ENCODE assay signal across 9 cellular contexts in the genomic region with DNA sequence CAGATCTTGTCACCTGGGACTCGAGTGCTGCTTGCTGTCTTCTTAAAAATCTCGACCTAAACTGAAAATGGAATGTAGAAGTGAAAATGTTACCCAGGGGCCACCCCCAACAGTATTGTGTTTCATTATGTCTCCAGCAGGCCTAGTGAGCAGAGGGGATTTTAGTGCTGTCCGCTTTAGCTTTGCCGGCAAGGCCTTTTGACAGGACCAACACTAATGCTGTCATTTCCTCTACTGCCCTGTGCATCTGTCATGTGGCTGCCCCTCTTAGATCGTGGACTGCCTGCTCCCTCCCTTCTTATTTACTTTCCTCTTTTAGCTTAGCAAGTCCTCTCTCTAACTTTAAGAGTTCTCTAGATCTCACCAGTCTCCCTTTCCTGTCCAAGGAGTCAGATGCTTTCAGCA.
DNase-seq lines count a peak whose midpoint lies in the region; ATAC-seq and TF ChIP-seq lines count a peak whose summit lies in the region.
"Had no signal": no experiment of that assay in that cellular context is flagged by ENCODE, and none has a peak within 500 bp of the region (broad histone marks: within the 10 kb centered on the region; RNA-seq: fewer than 3 reads in every experiment).

No MANE protein-coding gene starts in this region.

- no peaks in the 10 kb centered on the region for H3K79me2 ChIP-seq in SK-N-SH (ENCODE audit: insufficient read depth)
- no peaks in the 10 kb centered on the region for H3K79me2 ChIP-seq in GM23248 (ENCODE audit: insufficient read depth)

- DNase-seq in DMS 273 (lab: John Stamatoyannopoulos, UW; ENCODE audit: unreplicated experiment) (peak; percentile 81), SK-N-SH (peak; percentile 16), Caco-2 (no peak), GM23248 (no peak), A673 (ENCODE audit: low spot score) (no peak), gastrocnemius medialis (no peak)
- DNase-seq: activated naive CD4-positive, alpha-beta T cell treated with anti-CD3 and anti-CD28 coated beads, Interleukin-2, amount 50 U/mL, for 16 hours had no signal

- no peak for TF ChIP-seq POLR2A in gastrocnemius medialis (IDR thresholded peaks at IDR 0.05)

- peak; percentile 100 for ATAC-seq in GM19372 (IDR thresholded peaks at IDR 0.05; ENCODE audit: low read depth, unreplicated experiment)
- ATAC-seq in HG03039 (IDR thresholded peaks at IDR 0.05; ENCODE audit: unreplicated experiment): peak; percentile 99
- no peak for ATAC-seq in gastrocnemius medialis

- H3K4me3 ChIP-seq in SK-N-SH (ENCODE audit: low read depth in 2 of 2, low read length in 1 of 2): no peak overlapping the region
- H3K4me3 ChIP-seq in Caco-2 (ENCODE audit: low read depth, low read length): no peak overlapping the region
- no peak overlapping the region for H3K4me3 ChIP-seq in GM23248
- no peak overlapping the region for H3K4me3 ChIP-seq in A673 (ENCODE audit: low read depth, low read length, poor library complexity, severe bottlenecking)
- H3K4me3 ChIP-seq in gastrocnemius medialis: no peak overlapping the region

- H4K20me1 ChIP-seq in SK-N-SH (ENCODE audit: insufficient read depth): no peaks in the 10 kb centered on the region
- H4K20me1 ChIP-seq in GM23248 (ENCODE audit: insufficient read depth): no peaks in the 10 kb centered on the region

- H3K36me3 Mint-ChIP-seq in Caco-2 (ENCODE audit: insufficient read depth, unreplicated experiment): no peaks in the 10 kb centered on the region

- no TSS peak for BruUV-seq in Caco-2 (replicated peaks; lab: Mats Ljungman, UMichigan)
- no TSS peak for BruUV-seq in A673 (replicated peaks; lab: Mats Ljungman, UMichigan)

- H3K4me2 ChIP-seq in SK-N-SH (no peak overlapping the region), GM23248 (ENCODE audit: unreplicated experiment) (no peak overlapping the region)

- H2AFZ ChIP-seq in SK-N-SH (ENCODE audit: low read depth): no peak overlapping the region
- no peak overlapping the region for H2AFZ ChIP-seq in GM23248

- H3K4me1 ChIP-seq in SK-N-SH (ENCODE audit: control insufficient read depth in 1 of 2, insufficient read depth in 2 of 2, low read depth in 1 of 2, low read length in 1 of 2) (peaks cover 0 to 13% of the 10 kb centered on the region in 2 experiments; a peak in 2 of 4 replicates), Caco-2 (peaks cover 5% of the 10 kb centered on the region; the same call in 1 of the 2 replicates), GM23248 (ENCODE audit: insufficient read depth) (no peaks in the 10 kb centered on the region), A673 (ENCODE audit: insufficient read depth, low read length, poor library complexity, severe bottlenecking) (no peaks in the 10 kb centered on the region), gastrocnemius medialis (no peaks in the 10 kb centered on the region)

- no peak overlapping the region for H3K27ac Mint-ChIP-seq in Caco-2 (ENCODE audit: unreplicated experiment)

- intact Hi-C loops in Caco-2 (cut with micrococcal nuclease; ENCODE audit: unreplicated experiment) (no loop called here), A673 (cut with micrococcal nuclease; ENCODE audit: unreplicated experiment) (no loop called here), gastrocnemius medialis (cut with DNase I; ENCODE audit: low total_unique reads) (no loop called here)

- no peak for TF ChIP-seq CTCF in SK-N-SH (IDR thresholded peaks at IDR 0.05)
- no peak for TF ChIP-seq CTCF in Caco-2 (IDR thresholded peaks at IDR 0.05; ENCODE audit: insufficient read depth in 1 of 2, low read depth in 1 of 2, low read length in 1 of 2, severe bottlenecking in 1 of 2, unreplicated experiment in 1 of 2)
- no peak for TF ChIP-seq CTCF in A673 (conservative IDR thresholded peaks at IDR 0.05; ENCODE audit: low read depth, low read length)
- TF ChIP-seq CTCF in gastrocnemius medialis (IDR thresholded peaks at IDR 0.05 in 4 of 5, conservative IDR thresholded peaks at IDR 0.05 in 1 of 5): no peak

- no peak overlapping the region for H3K4me3 Mint-ChIP-seq in Caco-2 (ENCODE audit: unreplicated experiment)

- peaks cover 5% of the 10 kb centered on the region for H3K9me3 Mint-ChIP-seq in Caco-2 (ENCODE audit: unreplicated experiment)

- H3K9ac ChIP-seq in SK-N-SH: no peak overlapping the region
- H3K9ac ChIP-seq in GM23248: no peak overlapping the region

- H3K9me3 ChIP-seq in SK-N-SH: no peaks in the 10 kb centered on the region
- no peaks in the 10 kb centered on the region for H3K9me3 ChIP-seq in Caco-2
- no peaks in the 10 kb centered on the region for H3K9me3 ChIP-seq in GM23248 (ENCODE audit: low read depth)
- no peaks in the 10 kb centered on the region for H3K9me3 ChIP-seq in A673 (ENCODE audit: low read depth, low read length, poor library complexity, severe bottlenecking)
- no peaks in the 10 kb centered on the region for H3K9me3 ChIP-seq in gastrocnemius medialis

- no peaks in the 10 kb centered on the region for H3K27me3 ChIP-seq in SK-N-SH (ENCODE audit: insufficient read depth)
- no peaks in the 10 kb centered on the region for H3K27me3 ChIP-seq in Caco-2 (replicated peaks; ENCODE audit: control insufficient read depth, insufficient read depth, low read length)
- no peaks in the 10 kb centered on the region for H3K27me3 ChIP-seq in GM23248 (replicated peaks; ENCODE audit: insufficient read depth)
- no peaks in the 10 kb centered on the region for H3K27me3 ChIP-seq in A673 (replicated peaks; ENCODE audit: insufficient read depth, low read depth, low read length, poor library complexity)
- H3K27me3 ChIP-seq in gastrocnemius medialis: no peaks in the 10 kb centered on the region

- H3K4me1 Mint-ChIP-seq in Caco-2 (ENCODE audit: low read depth, unreplicated experiment): peaks cover 7% of the 10 kb centered on the region

- peak overlapping the region in 1 of 2 experiments; percentile 50; a peak in 2 of 4 replicates for H3K27ac ChIP-seq in SK-N-SH (ENCODE audit: low read depth in 2 of 2, low read length in 1 of 2)
- H3K27ac ChIP-seq in GM23248: no peak overlapping the region
- no peak overlapping the region for H3K27ac ChIP-seq in A673 (ENCODE audit: low read depth, low read length, poor library complexity, severe bottlenecking)
- H3K27ac ChIP-seq in gastrocnemius medialis: no peak overlapping the region

- H3K36me3 ChIP-seq in SK-N-SH (replicated peaks in 1 of 2; ENCODE audit: control insufficient read depth in 1 of 2, insufficient read depth in 2 of 2, low read length in 1 of 2) (no peaks in the 10 kb centered on the region), Caco-2 (ENCODE audit: control insufficient read depth, insufficient read depth, low read length) (no peaks in the 10 kb centered on the region), GM23248 (ENCODE audit: low read depth) (no peaks in the 10 kb centered on the region), A673 (ENCODE audit: insufficient read depth, low read length, poor library complexity, severe bottlenecking) (no peaks in the 10 kb centered on the region), gastrocnemius medialis (no peaks in the 10 kb centered on the region)

- 47% methylated on average over 5 of the region's 5 CpGs for WGBS in SK-N-SH (ENCODE audit: low lambda C conversion rate)
- 76 to 84% methylated on average over 5 of the region's 5 CpGs for WGBS in GM23248 (ENCODE audit: low coverage in 1 of 2, low lambda C conversion rate in 2 of 2, missing lambda C conversion rate in 2 of 2), 2 experiments

- no peak for TF ChIP-seq RAD21 in SK-N-SH (IDR thresholded peaks at IDR 0.05; ENCODE audit: low read length)

- H3K9me2 ChIP-seq in SK-N-SH (no peaks in the 10 kb centered on the region), GM23248 (ENCODE audit: insufficient read depth) (no peaks in the 10 kb centered on the region)

- in situ Hi-C loops in GM23248 (cut with MboI): no loop called here
- in situ Hi-C loops in gastrocnemius medialis (cut with MboI; ENCODE audit: low sequenced_read_pairs in 4 of 4): no loop called here

- no peak for TF ChIP-seq EP300 in SK-N-SH (IDR thresholded peaks at IDR 0.05; ENCODE audit: borderline replicate concordance in 1 of 2, low read depth in 1 of 2, low read length in 1 of 2)

- CTCF ChIA-PET in SK-N-SH (lab: Yijun Ruan, JAX) (interaction anchor here (0.8 to 4.0 kb wide), 4 partner anchors 13 to 268 kb away, joined by 3 to 17 read pairs (median 4); no protein-coding TSS in a partner anchor), Caco-2 (lab: Charles Lee) (no interaction called here), A673 (lab: Charles Lee) (no interaction called here)

- no peaks in the 10 kb centered on the region for H3K27me3 Mint-ChIP-seq in Caco-2 (ENCODE audit: insufficient read depth, unreplicated experiment)

- H3F3A ChIP-seq in SK-N-SH (replicated peaks; ENCODE audit: insufficient read depth) (no peaks in the 10 kb centered on the region), GM23248 (ENCODE audit: insufficient read depth) (no peaks in the 10 kb centered on the region)

- POLR2A ChIA-PET in SK-N-SH (lab: Yijun Ruan, JAX): no interaction called here
- POLR2A ChIA-PET in Caco-2 (lab: Charles Lee): interaction anchor here (0.5 kb wide), 1 partner anchor 148 kb away, joined by 4 read pairs; no protein-coding TSS in a partner anchor
- POLR2A ChIA-PET in A673 (lab: Charles Lee; ENCODE audit: low non-redundant PET): no interaction called here

TF ChIP-seq in SK-N-SH, 30 proteins besides CTCF, POLR2A, EP300 and RAD21 (continues in another document):
- TF ChIP-seq FOXM1 (IDR thresholded peaks at IDR 0.05; ENCODE audit: low read depth) (no peak), GATA2 (CRISPR knock-in tag; IDR thresholded peaks at IDR 0.05) (no peak), RFX5 (IDR thresholded peaks at IDR 0.05; ENCODE audit: low read length) (no peak), MXI1 (IDR thresholded peaks at IDR 0.05; ENCODE audit: low read depth, low read length) (no peak; the same call in 1 of the 2 replicates), YY1 (IDR thresholded peaks at IDR 0.05; ENCODE audit: low read depth) (no peak)
- TF ChIP-seq, protein P1, sequence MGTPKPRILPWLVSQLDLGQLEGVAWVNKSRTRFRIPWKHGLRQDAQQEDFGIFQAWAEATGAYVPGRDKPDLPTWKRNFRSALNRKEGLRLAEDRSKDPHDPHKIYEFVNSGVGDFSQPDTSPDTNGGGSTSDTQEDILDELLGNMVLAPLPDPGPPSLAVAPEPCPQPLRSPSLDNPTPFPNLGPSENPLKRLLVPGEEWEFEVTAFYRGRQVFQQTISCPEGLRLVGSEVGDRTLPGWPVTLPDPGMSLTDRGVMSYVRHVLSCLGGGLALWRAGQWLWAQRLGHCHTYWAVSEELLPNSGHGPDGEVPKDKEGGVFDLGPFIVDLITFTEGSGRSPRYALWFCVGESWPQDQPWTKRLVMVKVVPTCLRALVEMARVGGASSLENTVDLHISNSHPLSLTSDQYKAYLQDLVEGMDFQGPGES (IDR thresholded peaks at IDR 0.05; ENCODE audit: low read depth, low read length): no peak
- TF ChIP-seq, protein P2, sequence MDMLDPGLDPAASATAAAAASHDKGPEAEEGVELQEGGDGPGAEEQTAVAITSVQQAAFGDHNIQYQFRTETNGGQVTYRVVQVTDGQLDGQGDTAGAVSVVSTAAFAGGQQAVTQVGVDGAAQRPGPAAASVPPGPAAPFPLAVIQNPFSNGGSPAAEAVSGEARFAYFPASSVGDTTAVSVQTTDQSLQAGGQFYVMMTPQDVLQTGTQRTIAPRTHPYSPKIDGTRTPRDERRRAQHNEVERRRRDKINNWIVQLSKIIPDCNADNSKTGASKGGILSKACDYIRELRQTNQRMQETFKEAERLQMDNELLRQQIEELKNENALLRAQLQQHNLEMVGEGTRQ (IDR thresholded peaks at IDR 0.05; ENCODE audit: borderline replicate concordance, low read depth, low read length): no peak

Comparison
In these comparisons a context has a peak if more than half of its experiments do, and no peak if none do; other contexts are left out.
1. DNase-seq: peak in DMS 273 (single experiment) and SK-N-SH (single experiment); none in Caco-2 (0 of 2), GM23248 (single experiment), A673 (single experiment) and gastrocnemius medialis (0 of 2).
2. ATAC-seq: peak in GM19372 (single experiment) and HG03039 (single experiment); none in gastrocnemius medialis (0 of 2).